9 cellular contexts compared by ENCODE assay signal in genomic region chr2:166074011-166074410, GRCh38. TPM values are rescaled to one million over a fixed set of nuclear protein-coding genes. Genes with fewer than 3 reads are reported as not detected.
"Had no signal": no experiment of that assay in that cellular context is flagged by ENCODE, and none has a peak within 500 bp of the region (broad histone marks: within the 10 kb centered on the region; RNA-seq: fewer than 3 reads in every experiment).

No MANE protein-coding gene starts in this region.

- H3K4me1 Mint-ChIP-seq: GM23338, H9 had no signal

- H3K36me3 ChIP-seq: HAP-1 had no signal

- H3K4me3 Mint-ChIP-seq: GM23338, H9, HFFc6 had no signal

- DNase-seq: GM23248, GOT3, H7, H9, HCEC 1CT, HFFc6 had no signal

- H3K9ac ChIP-seq: GM23248 had no signal

- H3K9me3 ChIP-seq: HAP-1 had no signal

- H3K27ac ChIP-seq: GM23248 had no signal

- H3K4me2 ChIP-seq: GM23338 had no signal

- ATAC-seq: GM23338, HCT116 had no signal

- H3K4me1 ChIP-seq: HAP-1 had no signal

- H3K27ac Mint-ChIP-seq: GM23338, H9, HFFc6 had no signal

- H3K9me3 Mint-ChIP-seq: GM23338, H9, HFFc6 had no signal

- H3K4me3 ChIP-seq: GM23248, GM23338, HAP-1 had no signal

RNA-seq across cellular contexts. Expression of gene SCN1A, which starts 53.8 kb away (rescaled TPM):
- total RNA-seq: GM23248, HFFc6 had no signal
